ENCODE assay signal across 22 cellular contexts in the genomic region with DNA sequence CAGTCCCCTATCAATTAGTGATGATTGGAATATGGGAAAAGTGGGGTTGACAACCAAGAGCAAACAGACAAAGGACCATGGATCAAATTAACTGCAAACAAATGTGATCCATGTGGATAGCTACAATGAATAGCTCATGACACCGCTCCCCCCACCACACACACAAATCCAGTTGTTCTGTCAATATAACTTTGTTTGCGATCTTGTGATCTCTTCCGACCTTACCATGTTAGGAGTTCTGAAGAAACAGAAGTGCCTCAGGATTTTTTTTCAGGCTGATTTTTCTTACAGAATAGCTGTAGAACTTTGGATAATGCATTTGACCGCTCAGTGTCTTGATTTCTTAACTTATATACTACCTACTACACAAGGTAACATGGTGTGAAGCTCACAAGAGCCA.
"Had no signal": no experiment of that assay in that cellular context is flagged by ENCODE, and none has a peak within 500 bp of the region (broad histone marks: within the 10 kb centered on the region; RNA-seq: fewer than 3 reads in every experiment).

No MANE protein-coding gene starts in this region.

- H3K36me3 ChIP-seq: heart left ventricle, pancreas, prostate gland, spleen, tibial artery, upper lobe of left lung, vagina had no signal

- H3K9me3 ChIP-seq: heart left ventricle, pancreas, prostate gland, spleen, tibial artery, upper lobe of left lung, vagina had no signal

- H3K36me3 Mint-ChIP-seq: naive B cell; stimulated activated memory B cell treated with anti-CD40 and anti-IgM and Interleukin-4, amounts not matched to agents 10 μg/mL and 1 μg/mL and 100 μg/mL, for 72 hours had no signal

- H3K27me3 ChIP-seq: heart left ventricle, spleen, tibial artery, upper lobe of left lung, vagina had no signal

- H3K4me3 ChIP-seq: dorsolateral prefrontal cortex, heart left ventricle, pancreas, prostate gland, spleen, tibial artery, upper lobe of left lung, vagina had no signal

- H3K27ac Mint-ChIP-seq: naive B cell; nephron; stimulated activated memory B cell treated with anti-CD40 and anti-IgM and Interleukin-4, amounts not matched to agents 10 μg/mL and 1 μg/mL and 100 μg/mL, for 72 hours; stimulated activated naive CD8-positive, alpha-beta T cell treated with anti-CD3 and anti-CD28 coated beads, Interleukin-15, Interleukin-2, amounts not matched to agents 100 ng/mL and 50 ng/mL, for 24 hours had no signal

- H3K4me3 Mint-ChIP-seq: naive B cell; nephron; stimulated activated memory B cell treated with anti-CD40 and anti-IgM and Interleukin-4, amounts not matched to agents 10 μg/mL and 1 μg/mL and 100 μg/mL, for 72 hours; stimulated activated naive CD8-positive, alpha-beta T cell treated with anti-CD3 and anti-CD28 coated beads, Interleukin-15, Interleukin-2, amounts not matched to agents 100 ng/mL and 50 ng/mL, for 24 hours had no signal

- H3K4me1 Mint-ChIP-seq: naive B cell; nephron; stimulated activated memory B cell treated with anti-CD40 and anti-IgM and Interleukin-4, amounts not matched to agents 10 μg/mL and 1 μg/mL and 100 μg/mL, for 72 hours had no signal

- H3K4me1 ChIP-seq: heart left ventricle, pancreas, prostate gland, spleen, tibial artery, upper lobe of left lung, vagina had no signal

- DNase-seq: dorsolateral prefrontal cortex; effector CD8-positive, alpha-beta T cell; heart left ventricle; hippocampal formation; kidney glomerular epithelial cell; mesendoderm; naive B cell; occipital lobe; pancreas; spleen; stimulated activated CD4-positive, alpha-beta T cell treated with anti-CD3 and anti-CD28 coated beads, Interleukin-15, amount 100 ng/mL, for 24 hours; stimulated activated CD4-positive, alpha-beta T cell treated with anti-CD3 and anti-CD28 coated beads, Interleukin-1b, Interleukin-23, amount 100 ng/mL, for 48 hours; stimulated activated CD4-positive, alpha-beta T cell treated with anti-CD3 and anti-CD28 coated beads, Interleukin-4, amount 100 ng/mL, for 24 hours; tibial artery; upper lobe of left lung had no signal

- H3K9me3 Mint-ChIP-seq: nephron; stimulated activated memory B cell treated with anti-CD40 and anti-IgM and Interleukin-4, amounts not matched to agents 10 μg/mL and 1 μg/mL and 100 μg/mL, for 72 hours; stimulated activated naive CD8-positive, alpha-beta T cell treated with anti-CD3 and anti-CD28 coated beads, Interleukin-15, Interleukin-2, amounts not matched to agents 100 ng/mL and 50 ng/mL, for 24 hours had no signal

- FAIRE-seq: frontal cortex, islet of Langerhans, pancreas had no signal

- H3K27me3 Mint-ChIP-seq: stimulated activated naive CD8-positive, alpha-beta T cell treated with anti-CD3 and anti-CD28 coated beads, Interleukin-15, Interleukin-2, amounts not matched to agents 100 ng/mL and 50 ng/mL, for 24 hours had no signal
